24 cellular contexts compared by ENCODE assay signal in genomic region chr2:88835726-88836125, GRCh38.
"Had no signal": no experiment of that assay in that cellular context is flagged by ENCODE, and none has a peak within 500 bp of the region (broad histone marks: within the 10 kb centered on the region; RNA-seq: fewer than 3 reads in every experiment).

No MANE protein-coding gene starts in this region.

- H3K4me1 Mint-ChIP-seq: activated CD8-positive, alpha-beta memory T cell treated with anti-CD3 and anti-CD28 coated beads, Interleukin-2, amount 10 ng/mL, durations not matched to agents 7 days and 5 days; central memory CD8-positive, alpha-beta T cell; endodermal cell; WTC11 had no signal

- DNase-seq: activated CD8-positive, alpha-beta memory T cell treated with anti-CD3 and anti-CD28 coated beads, Interleukin-2, amount 10 ng/mL, durations not matched to agents 7 days and 5 days; activated CD8-positive, alpha-beta T cell treated with anti-CD3 and anti-CD28 coated beads, Interleukin-2, amount 10 ng/mL, durations not matched to agents 7 days and 5 days; activated naive CD8-positive, alpha-beta T cell treated with anti-CD3 and anti-CD28 coated beads, Interleukin-2, amount 50 U/mL, for 24 hours; activated T-cell treated with anti-CD3 and anti-CD28 coated beads, Interleukin-2, amount 50 U/mL, for 48 hours; amygdala; endodermal cell; foreskin keratinocyte; kidney glomerular epithelial cell; lower lobe of right lung; mesendoderm; posterior cingulate gyrus; right cardiac atrium; stimulated activated naive CD8-positive, alpha-beta T cell treated with anti-CD3 and anti-CD28 coated beads, Interleukin-15, amount 100 ng/mL, for 72 hours; T-helper 2 cell; thyroid gland; upper lobe of left lung had no signal

- H3K36me3 Mint-ChIP-seq: activated CD8-positive, alpha-beta memory T cell treated with anti-CD3 and anti-CD28 coated beads, Interleukin-2, amount 10 ng/mL, durations not matched to agents 7 days and 5 days; activated naive CD4-positive, alpha-beta T cell treated with anti-CD3 and anti-CD28 coated beads, Interleukin-2, amount 50 U/mL, for 24 hours; natural killer cell treated with Interleukin-12 subunit alpha and Interleukin-12 subunit beta and Interleukin-15 and Interleukin-18, amount 100 ng/mL, for 72 hours; WTC11 had no signal

- H3K27me3 ChIP-seq: thyroid gland, upper lobe of left lung had no signal

- H3K36me3 ChIP-seq: lower lobe of right lung, thyroid gland, upper lobe of left lung had no signal

- H3K9me3 Mint-ChIP-seq: activated naive CD4-positive, alpha-beta T cell treated with anti-CD3 and anti-CD28 coated beads, Interleukin-2, amount 50 U/mL, for 24 hours; activated naive CD8-positive, alpha-beta T cell treated with anti-CD3 and anti-CD28 coated beads, Interleukin-2, amount 50 U/mL, for 24 hours; activated T-helper 2 cell treated with anti-CD3 and anti-CD28 coated beads, Interferon-gamma antibody, Interleukin-2, Interleukin-4, amounts not matched to agents 10 μg/mL and 5 μg/mL and 100 μg/mL, durations not matched to agents 14 hours and 24 hours and 36 hours; central memory CD8-positive, alpha-beta T cell; dendritic cell treated with granulocyte-macrophage colony-stimulating factor and Interleukin-4, amounts not matched to agents 40 ng/mL and 50 ng/mL, for 4 days; natural killer cell treated with Interleukin-12 subunit alpha and Interleukin-12 subunit beta and Interleukin-15 and Interleukin-18, amount 100 ng/mL, for 72 hours; stimulated activated naive CD8-positive, alpha-beta T cell treated with anti-CD3 and anti-CD28 coated beads, Interleukin-15, amount 100 ng/mL, for 72 hours had no signal

- H3K4me3 Mint-ChIP-seq: activated CD8-positive, alpha-beta memory T cell treated with anti-CD3 and anti-CD28 coated beads, Interleukin-2, amount 10 ng/mL, durations not matched to agents 7 days and 5 days; activated CD8-positive, alpha-beta T cell treated with anti-CD3 and anti-CD28 coated beads, Interleukin-2, amount 10 ng/mL, durations not matched to agents 7 days and 5 days; activated naive CD4-positive, alpha-beta T cell treated with anti-CD3 and anti-CD28 coated beads, Interleukin-2, amount 50 U/mL, for 24 hours; activated naive CD8-positive, alpha-beta T cell treated with anti-CD3 and anti-CD28 coated beads, Interleukin-2, amount 50 U/mL, for 24 hours; central memory CD8-positive, alpha-beta T cell; dendritic cell treated with granulocyte-macrophage colony-stimulating factor and Interleukin-4, amounts not matched to agents 40 ng/mL and 50 ng/mL, for 4 days; endodermal cell; natural killer cell treated with Interleukin-12 subunit alpha and Interleukin-12 subunit beta and Interleukin-15 and Interleukin-18, amount 100 ng/mL, for 72 hours; stimulated activated naive CD8-positive, alpha-beta T cell treated with anti-CD3 and anti-CD28 coated beads, Interleukin-15, amount 100 ng/mL, for 72 hours; WTC11 had no signal

- H3K27ac ChIP-seq: foreskin keratinocyte, lower lobe of right lung, thyroid gland, upper lobe of left lung had no signal

- H3K9me3 ChIP-seq: lower lobe of right lung, thyroid gland, upper lobe of left lung had no signal

- H3K27ac Mint-ChIP-seq: activated CD8-positive, alpha-beta memory T cell treated with anti-CD3 and anti-CD28 coated beads, Interleukin-2, amount 10 ng/mL, durations not matched to agents 7 days and 5 days; activated CD8-positive, alpha-beta T cell treated with anti-CD3 and anti-CD28 coated beads, Interleukin-2, amount 10 ng/mL, durations not matched to agents 7 days and 5 days; activated naive CD4-positive, alpha-beta T cell treated with anti-CD3 and anti-CD28 coated beads, Interleukin-2, amount 50 U/mL, for 24 hours; activated T-helper 2 cell treated with anti-CD3 and anti-CD28 coated beads, Interferon-gamma antibody, Interleukin-2, Interleukin-4, amounts not matched to agents 10 μg/mL and 5 μg/mL and 100 μg/mL, durations not matched to agents 14 hours and 24 hours and 36 hours; dendritic cell treated with granulocyte-macrophage colony-stimulating factor and Interleukin-4, amounts not matched to agents 40 ng/mL and 50 ng/mL, for 4 days; endodermal cell; natural killer cell treated with Interleukin-12 subunit alpha and Interleukin-12 subunit beta and Interleukin-15 and Interleukin-18, amount 100 ng/mL, for 72 hours; WTC11 had no signal

- H3K4me3 ChIP-seq: lower lobe of right lung, thyroid gland, upper lobe of left lung had no signal

- H3K27me3 Mint-ChIP-seq: activated naive CD4-positive, alpha-beta T cell treated with anti-CD3 and anti-CD28 coated beads, Interleukin-2, amount 50 U/mL, for 24 hours; activated naive CD8-positive, alpha-beta T cell treated with anti-CD3 and anti-CD28 coated beads, Interleukin-2, amount 50 U/mL, for 24 hours; dendritic cell treated with granulocyte-macrophage colony-stimulating factor and Interleukin-4, amounts not matched to agents 40 ng/mL and 50 ng/mL, for 4 days; natural killer cell treated with Interleukin-12 subunit alpha and Interleukin-12 subunit beta and Interleukin-15 and Interleukin-18, amount 100 ng/mL, for 72 hours had no signal

- ATAC-seq: activated CD8-positive, alpha-beta memory T cell treated with anti-CD3 and anti-CD28 coated beads, Interleukin-2, amount 10 ng/mL, durations not matched to agents 7 days and 5 days; activated CD8-positive, alpha-beta T cell treated with anti-CD3 and anti-CD28 coated beads, Interleukin-2, amount 10 ng/mL, durations not matched to agents 7 days and 5 days; activated naive CD8-positive, alpha-beta T cell treated with anti-CD3 and anti-CD28 coated beads, Interleukin-2, amount 50 U/mL, for 24 hours; esophagus mucosa; foreskin keratinocyte; left lobe of liver; lower lobe of right lung; natural killer cell treated with Interleukin-12 subunit alpha and Interleukin-12 subunit beta and Interleukin-15 and Interleukin-18, amount 100 ng/mL, for 72 hours; right cardiac atrium; stimulated activated naive CD8-positive, alpha-beta T cell treated with anti-CD3 and anti-CD28 coated beads, Interleukin-15, amount 100 ng/mL, for 72 hours; WTC11 had no signal

- H3K4me1 ChIP-seq: foreskin keratinocyte had no signal
